8 cellular contexts compared by ENCODE assay signal in the genomic region with DNA sequence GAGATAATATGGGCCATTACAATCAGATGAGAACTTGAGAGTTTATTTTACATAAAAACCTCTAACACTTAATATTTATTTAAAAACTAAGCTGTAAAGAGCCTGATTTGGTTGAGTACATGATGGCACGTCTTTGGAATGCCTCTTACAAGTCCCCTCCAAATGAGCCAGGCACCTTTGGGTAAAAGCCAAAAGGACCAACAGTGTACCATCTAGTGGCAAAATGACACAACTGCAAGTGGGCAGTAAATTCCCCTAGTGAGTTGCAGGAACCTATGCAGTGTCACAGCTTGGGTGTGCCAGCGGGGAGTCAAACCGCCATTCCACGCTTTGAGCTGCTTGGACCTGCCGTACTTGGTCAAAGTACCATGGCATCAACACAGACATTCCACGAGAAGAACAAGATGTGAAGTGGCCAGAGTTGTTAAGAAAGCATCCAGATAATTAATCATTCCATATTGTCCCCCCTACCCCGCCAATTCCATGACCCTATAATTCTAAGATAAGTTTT.
A peak's percentile ranks its signal among the peaks of the same experiment; 100 is the strongest.
DNase-seq lines count a peak whose midpoint lies in the region; ATAC-seq, FAIRE-seq and TF ChIP-seq lines count a peak whose summit lies in the region.

No MANE protein-coding gene starts in this region.

- TF ChIP-seq CTCF in BE2C (IDR thresholded peaks at IDR 0.05; ENCODE audit: low read depth, low read length) (peak; percentile 82), adrenal gland (IDR thresholded peaks at IDR 0.05) (peak; percentile 80 to 85 (median 80))

- H3K36me3 ChIP-seq in BE2C (no peaks in the 10 kb centered on the region), adrenal gland (replicated peaks in 1 of 2) (no peaks in the 10 kb centered on the region)

- TF ChIP-seq POLR2A in GM12891 (IDR thresholded peaks at IDR 0.05; ENCODE audit: low read depth, low read length), result no peak
- TF ChIP-seq POLR2A in adrenal gland (IDR thresholded peaks at IDR 0.05), result no peak

- peak; percentile 80 for ATAC-seq in HG03159 (IDR thresholded peaks at IDR 0.05; ENCODE audit: unreplicated experiment)
- ATAC-seq in left ventricle myocardium superior, result peak; percentile 60
- no peak for ATAC-seq in HG03139 (IDR thresholded peaks at IDR 0.05; ENCODE audit: unreplicated experiment)

- H3K4me1 ChIP-seq in BE2C, result no peaks in the 10 kb centered on the region
- H3K4me1 ChIP-seq in adrenal gland (replicated peaks in 1 of 2), result peaks cover 8 to 39% of the 10 kb centered on the region in 2 donors

- WGBS in adrenal gland, 4 donors, result 33 to 43% (median 39%) methylated on average over 7 of the region's 7 CpGs

- peak; percentile 87 for FAIRE-seq in GM12891 (lab: Jason Lieb, UNC)

- DNase-seq in BE2C (peak; percentile 24), GM12891 (ENCODE audit: insufficient read length, low spot score) (peak; percentile 37), NCI-H82 treated with DMSO at 0.1 percent for 48 hours (lab: John Stamatoyannopoulos, UW; ENCODE audit: unreplicated experiment) (peak; percentile 48), adrenal gland (peak; percentile 50 to 83 (median 70)), left ventricle myocardium superior (no peak), renal cortical epithelial cell (ENCODE audit: low read depth) (peak; percentile 81)

- no peaks in the 10 kb centered on the region for H3K9me3 ChIP-seq in BE2C
- no peaks in the 10 kb centered on the region for H3K9me3 ChIP-seq in adrenal gland (replicated peaks in 1 of 3)

- H3K27me3 ChIP-seq in BE2C (no peaks in the 10 kb centered on the region), adrenal gland (no peaks in the 10 kb centered on the region)

- H3K27ac ChIP-seq in adrenal gland, result peak overlapping the region in 4 of 5 donors; percentile 53 to 85 (median 80)

- intact Hi-C loops in adrenal gland (cut with DNase I) (no loop called here), left ventricle myocardium superior (cut with micrococcal nuclease) (no loop called here)

- no peak overlapping the region for H3K4me3 ChIP-seq in BE2C (ENCODE audit: low read depth, low read length)
- H3K4me3 ChIP-seq in adrenal gland, result peak overlapping the region in 1 of 4 donors; percentile 11

TF ChIP-seq in GM12891, 5 proteins besides CTCF, POLR2A, EP300 and RAD21:
- no peak for TF ChIP-seq TAF1 (IDR thresholded peaks at IDR 0.05; ENCODE audit: low read depth, low read length)
- TF ChIP-seq PAX5 (IDR thresholded peaks at IDR 0.05; ENCODE audit: insufficient read depth, low read length, severe bottlenecking), result no peak
- TF ChIP-seq SPI1 (IDR thresholded peaks at IDR 0.05; ENCODE audit: low read depth, low read length), result no peak
- no peak for TF ChIP-seq POU2F2 (IDR thresholded peaks at IDR 0.05; ENCODE audit: low read depth, low read length)
- no peak for TF ChIP-seq POLR2AphosphoS5 (IDR thresholded peaks at IDR 0.05; ENCODE audit: low read depth, low read length)
TF ChIP-seq in GM12891: peak in this region for 0.
